Comparison of ENCODE assay signal across 31 cellular contexts in genomic region chr1:115219937-115220336, GRCh38.
DNase-seq lines count a peak whose midpoint lies in the region; ATAC-seq, FAIRE-seq and TF ChIP-seq lines count a peak whose summit lies in the region.
"Had no signal": no experiment of that assay in that cellular context is flagged by ENCODE, and none has a peak within 500 bp of the region (broad histone marks: within the 10 kb centered on the region; RNA-seq: fewer than 3 reads in every experiment).

No MANE protein-coding gene starts in this region.

- H3K27me3 Mint-ChIP-seq in nephron progenitor cell (ENCODE audit: low read depth, poor library complexity), result peaks cover 6% of the 10 kb centered on the region
- H3K27me3 Mint-ChIP-seq: activated CD4-positive, alpha-beta T cell treated with anti-CD3 and anti-CD28 coated beads, Interleukin-2, amount 10 ng/mL, durations not matched to agents 7 days and 5 days had no signal

- peaks cover 37% of the 10 kb centered on the region for H3K4me1 Mint-ChIP-seq in nephron progenitor cell
- H3K4me1 Mint-ChIP-seq: activated B cell treated with CpG ODN at 0.5 μM for 24 hours; activated CD4-positive, alpha-beta T cell treated with anti-CD3 and anti-CD28 coated beads, Interleukin-2, amount 10 ng/mL, durations not matched to agents 7 days and 5 days; activated naive CD8-positive, alpha-beta T cell treated with anti-CD3 and anti-CD28 coated beads, Interleukin-2, amount 10 ng/mL, durations not matched to agents 7 days and 5 days had no signal

- no peaks in the 10 kb centered on the region for H3K79me2 ChIP-seq in HepG2 (ENCODE audit: insufficient read depth, low read length)
- H3K79me2 ChIP-seq: hepatocyte had no signal

- no peaks in the 10 kb centered on the region for H3K9me3 ChIP-seq in uterus
- H3K9me3 ChIP-seq in HepG2 (ENCODE audit: low read length), result no peaks in the 10 kb centered on the region
- H3K9me3 ChIP-seq: BLaER1 treated with 17β-estradiol and CSF1 and Interleukin-3, amounts not matched to agents 10 nM and 100 nM; MG63; right lobe of liver; stomach had no signal

- peak; percentile 17 for DNase-seq in Jurkat, Clone E6-1 (ENCODE audit: low read depth, low spot score)
- DNase-seq in fibroblast of peridontal ligament (ENCODE audit: extremely low read depth) (peak; percentile 52), nephron progenitor cell (no peak), uterus (peak; percentile 34 to 46), HepG2 (ENCODE audit: low spot score) (no peak), cerebellum (ENCODE audit: low spot score) (no peak)
- DNase-seq: activated B cell treated with CpG ODN at 0.5 μM for 24 hours; activated CD4-positive, alpha-beta T cell treated with anti-CD3 and anti-CD28 coated beads, Interleukin-2, amount 10 ng/mL, durations not matched to agents 7 days and 5 days; activated gamma-delta T cell treated with Interleukin-2 at 50 U/mL for 16 hours; activated naive CD8-positive, alpha-beta T cell treated with anti-CD3 and anti-CD28 coated beads, Interleukin-2, amount 10 ng/mL, durations not matched to agents 7 days and 5 days; activated T-cell treated with anti-CD3 and anti-CD28 coated beads, Interleukin-2, amount 50 U/mL, for 48 hours; caudate nucleus; cortex of kidney; effector memory CD4-positive, alpha-beta T cell; foreskin fibroblast; HFFc6; KG1; MG63; NCI-H1105; NCI-H187; NCI-H510A; right lobe of liver; stimulated activated CD4-positive, alpha-beta T cell treated with anti-CD3 and anti-CD28 coated beads, Interleukin-12 subunit alpha, Interleukin-12 subunit beta, amount 100 ng/mL, for 4 hours; stimulated activated CD4-positive, alpha-beta T cell treated with anti-CD3 and anti-CD28 coated beads, Interleukin-2, amount 100 ng/mL, for 48 hours; stomach had no signal

- H3K4me1 ChIP-seq in uterus (no peaks in the 10 kb centered on the region), HepG2 (ENCODE audit: insufficient read depth, low read length) (no peaks in the 10 kb centered on the region)
- H3K4me1 ChIP-seq: BLaER1 treated with 17β-estradiol and CSF1 and Interleukin-3, amounts not matched to agents 10 nM and 100 nM; right lobe of liver; stomach had no signal

- TF ChIP-seq RAD21 in HepG2 (CRISPR knock-in tag; IDR thresholded peaks at IDR 0.05), result no peak

- peak overlapping the region; percentile 49 to 57 for H3K27ac ChIP-seq in uterus
- H3K27ac ChIP-seq in HepG2 (ENCODE audit: extremely low read length, insufficient read depth, low read length), result no peak overlapping the region
- H3K27ac ChIP-seq: BLaER1 treated with 17β-estradiol and CSF1 and Interleukin-3, amounts not matched to agents 10 nM and 100 nM; epithelial cell of prostate; hepatocyte; right lobe of liver; stomach had no signal

- FAIRE-seq in HepG2 (lab: Jason Lieb, UNC), result no peak
- FAIRE-seq: astrocyte, GM12892 had no signal

- TF ChIP-seq CTCF in nephron progenitor cell (IDR thresholded peaks at IDR 0.05), result no peak
- no peak for TF ChIP-seq CTCF in uterus (IDR thresholded peaks at IDR 0.05)
- TF ChIP-seq CTCF in HepG2 (CRISPR knock-in tag; IDR thresholded peaks at IDR 0.05), result no peak

- no peak for TF ChIP-seq POLR2A in uterus (IDR thresholded peaks at IDR 0.05)
- TF ChIP-seq POLR2A in HepG2 (IDR thresholded peaks at IDR 0.05; ENCODE audit: insufficient read depth in 1 of 2, low read depth in 2 of 2, low read length in 2 of 2), result no peak

- CTCF ChIA-PET in HepG2 (lab: Yijun Ruan, JAX; ENCODE audit: low intra/inter-chr PET ratio, low total read pairs), result no interaction called here

- intact Hi-C loops in uterus (cut with DNase I; ENCODE audit: low total_unique reads) (no loop called here), HepG2 (cut with micrococcal nuclease; ENCODE audit: unreplicated experiment) (no loop called here)

- no peak overlapping the region for H3K9ac ChIP-seq in HepG2 (ENCODE audit: insufficient read depth, low read depth, low read length)
- H3K9ac ChIP-seq: BLaER1 treated with 17β-estradiol and CSF1 and Interleukin-3, amounts not matched to agents 10 nM and 100 nM had no signal

- no peak overlapping the region for H3K4me3 Mint-ChIP-seq in nephron progenitor cell
- H3K4me3 Mint-ChIP-seq: activated B cell treated with CpG ODN at 0.5 μM for 24 hours; activated CD4-positive, alpha-beta T cell treated with anti-CD3 and anti-CD28 coated beads, Interleukin-2, amount 10 ng/mL, durations not matched to agents 7 days and 5 days; activated naive CD8-positive, alpha-beta T cell treated with anti-CD3 and anti-CD28 coated beads, Interleukin-2, amount 10 ng/mL, durations not matched to agents 7 days and 5 days; HFFc6 had no signal

- H3K4me2 ChIP-seq in HepG2 (ENCODE audit: low read depth, low read length), result no peak overlapping the region
- H3K4me2 ChIP-seq: hepatocyte had no signal

- no peaks in the 10 kb centered on the region for H3K9me3 Mint-ChIP-seq in nephron progenitor cell
- H3K9me3 Mint-ChIP-seq: activated B cell treated with CpG ODN at 0.5 μM for 24 hours; activated CD4-positive, alpha-beta T cell treated with anti-CD3 and anti-CD28 coated beads, Interleukin-2, amount 10 ng/mL, durations not matched to agents 7 days and 5 days; activated naive CD8-positive, alpha-beta T cell treated with anti-CD3 and anti-CD28 coated beads, Interleukin-2, amount 10 ng/mL, durations not matched to agents 7 days and 5 days; HFFc6 had no signal

- H2AFZ ChIP-seq in HepG2 (ENCODE audit: low read length), result no peak overlapping the region
- H2AFZ ChIP-seq: hepatocyte had no signal

- TF ChIP-seq EP300 in HepG2 (IDR thresholded peaks at IDR 0.05; ENCODE audit: low read depth in 2 of 2, low read length in 2 of 2) (no peak), HepG2 (CRISPR knock-in tag; IDR thresholded peaks at IDR 0.05; ENCODE audit: borderline replicate concordance) (no peak)

- H3K27ac Mint-ChIP-seq in nephron progenitor cell, result peak overlapping the region; percentile 15
- H3K27ac Mint-ChIP-seq: activated B cell treated with CpG ODN at 0.5 μM for 24 hours; activated CD4-positive, alpha-beta T cell treated with anti-CD3 and anti-CD28 coated beads, Interleukin-2, amount 10 ng/mL, durations not matched to agents 7 days and 5 days; HFFc6 had no signal

- H3K36me3 ChIP-seq in uterus, result no peaks in the 10 kb centered on the region
- no peaks in the 10 kb centered on the region for H3K36me3 ChIP-seq in HepG2 (replicated peaks in 1 of 2; ENCODE audit: control insufficient read depth in 1 of 2, insufficient read depth in 2 of 2, low read length in 2 of 2)
- H3K36me3 ChIP-seq: BLaER1 treated with 17β-estradiol and CSF1 and Interleukin-3, amounts not matched to agents 10 nM and 100 nM; MG63; right lobe of liver; stomach had no signal

- H3K36me3 Mint-ChIP-seq in nephron progenitor cell (ENCODE audit: low read depth), result no peaks in the 10 kb centered on the region
- H3K36me3 Mint-ChIP-seq: activated naive CD8-positive, alpha-beta T cell treated with anti-CD3 and anti-CD28 coated beads, Interleukin-2, amount 10 ng/mL, durations not matched to agents 7 days and 5 days had no signal

- H3K27me3 ChIP-seq in uterus, result no peaks in the 10 kb centered on the region
- no peaks in the 10 kb centered on the region for H3K27me3 ChIP-seq in HepG2 (ENCODE audit: control insufficient read depth in 1 of 2, insufficient read depth in 2 of 2, low read length in 2 of 2)
- H3K27me3 ChIP-seq: BLaER1 treated with 17β-estradiol and CSF1 and Interleukin-3, amounts not matched to agents 10 nM and 100 nM; hepatocyte; MG63; right lobe of liver; stomach had no signal

- ATAC-seq in HepG2 (no peak), HG03039 (IDR thresholded peaks at IDR 0.05; ENCODE audit: unreplicated experiment) (no peak)
- ATAC-seq: right lobe of liver had no signal

- POLR2A ChIA-PET in HepG2 (lab: Yijun Ruan, JAX), result no interaction called here

- no TSS peak for BruUV-seq in HepG2 (replicated peaks; lab: Mats Ljungman, UMichigan)

- 41% methylated on average over 6 of the region's 6 CpGs for WGBS in HepG2 (ENCODE audit: low lambda C conversion rate)

- H3K4me3 ChIP-seq in Jurkat, Clone E6-1 (ENCODE audit: low read length), result no peak overlapping the region
- no peak overlapping the region for H3K4me3 ChIP-seq in uterus
- no peak overlapping the region for H3K4me3 ChIP-seq in HepG2 (replicated peaks in 1 of 3; ENCODE audit: insufficient read depth in 1 of 3, low read depth in 2 of 3, low read length in 3 of 3)
- H3K4me3 ChIP-seq: BLaER1 treated with 17β-estradiol and CSF1 and Interleukin-3, amounts not matched to agents 10 nM and 100 nM; hepatocyte; MG63; right lobe of liver; stomach had no signal

- no peaks in the 10 kb centered on the region for H4K20me1 ChIP-seq in HepG2 (ENCODE audit: insufficient read depth, low read length)
- H4K20me1 ChIP-seq: BLaER1 treated with 17β-estradiol and CSF1 and Interleukin-3, amounts not matched to agents 10 nM and 100 nM had no signal

- in situ Hi-C loops in HepG2 (cut with HindIII; ENCODE audit: extremely low pct_ligation_motif_present, low pct_unique_long_range_greater_than_20kb), result no loop called here

TF ChIP-seq in HepG2, 621 proteins besides CTCF, POLR2A, EP300 and RAD21 (continues in another document):
- TF ChIP-seq RFX1 (IDR thresholded peaks at IDR 0.05) (no peak), NPAS2 (CRISPR knock-in tag; IDR thresholded peaks at IDR 0.05; ENCODE audit: borderline replicate concordance) (no peak), EZH2 (conservative IDR thresholded peaks at IDR 0.05; ENCODE audit: low read depth, low read length) (no peak), TFDP1 (CRISPR knock-in tag; IDR thresholded peaks at IDR 0.05; ENCODE audit: borderline replicate concordance) (no peak), NR2F2 (IDR thresholded peaks at IDR 0.05; ENCODE audit: borderline replicate concordance, low read depth) (no peak)
- TF ChIP-seq, protein P1, sequence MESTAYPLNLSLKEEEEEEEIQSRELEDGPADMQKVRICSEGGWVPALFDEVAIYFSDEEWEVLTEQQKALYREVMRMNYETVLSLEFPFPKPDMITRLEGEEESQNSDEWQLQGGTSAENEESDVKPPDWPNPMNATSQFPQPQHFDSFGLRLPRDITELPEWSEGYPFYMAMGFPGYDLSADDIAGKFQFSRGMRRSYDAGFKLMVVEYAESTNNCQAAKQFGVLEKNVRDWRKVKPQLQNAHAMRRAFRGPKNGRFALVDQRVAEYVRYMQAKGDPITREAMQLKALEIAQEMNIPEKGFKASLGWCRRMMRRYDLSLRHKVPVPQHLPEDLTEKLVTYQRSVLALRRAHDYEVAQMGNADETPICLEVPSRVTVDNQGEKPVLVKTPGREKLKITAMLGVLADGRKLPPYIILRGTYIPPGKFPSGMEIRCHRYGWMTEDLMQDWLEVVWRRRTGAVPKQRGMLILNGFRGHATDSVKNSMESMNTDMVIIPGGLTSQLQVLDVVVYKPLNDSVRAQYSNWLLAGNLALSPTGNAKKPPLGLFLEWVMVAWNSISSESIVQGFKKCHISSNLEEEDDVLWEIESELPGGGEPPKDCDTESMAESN (CRISPR knock-in tag; conservative IDR thresholded peaks at IDR 0.05), result no peak

Comparison
In these comparisons a context has a peak if more than half of its experiments do, and no peak if none do; other contexts are left out.
1. DNase-seq: peak in Jurkat, Clone E6-1 (single experiment), fibroblast of peridontal ligament (single experiment) and uterus (2 of 2); none in nephron progenitor cell (single experiment), HepG2 (single experiment) and cerebellum (single experiment).